Comparison of ENCODE assay signal across 36 cellular contexts in genomic region chr3:172402892-172403643, GRCh38. TPM values are rescaled to one million over a fixed set of nuclear protein-coding genes. Genes with fewer than 3 reads are reported as not detected.
"Had no signal": no experiment of that assay in that cellular context is flagged by ENCODE, and none has a peak within 500 bp of the region (broad histone marks: within the 10 kb centered on the region; RNA-seq: fewer than 3 reads in every experiment).

No MANE protein-coding gene starts in this region.

- ATAC-seq: naive thymus-derived CD8-positive, alpha-beta T cell; pancreas; psoas muscle; right cardiac atrium; sciatic nerve; stimulated activated memory B cell treated with anti-CD40 and anti-IgM and Interleukin-4, amounts not matched to agents 10 μg/mL and 1 μg/mL and 100 μg/mL, for 72 hours; stimulated activated naive CD8-positive, alpha-beta T cell treated with anti-CD3 and anti-CD28 coated beads, Interleukin-15, amount 100 ng/mL, for 72 hours; stimulated activated naive CD8-positive, alpha-beta T cell treated with anti-CD3 and anti-CD28 coated beads, Interleukin-15, Interleukin-2, amounts not matched to agents 100 U/mL and 50 U/mL, for 24 hours; upper lobe of right lung had no signal

- H3K27me3 ChIP-seq: neutrophil, pancreas, spleen, suprapubic skin, testis, tibial artery, transverse colon, upper lobe of right lung, vagina had no signal

- DNase-seq: naive B cell; naive thymus-derived CD8-positive, alpha-beta T cell; nephron progenitor cell; nucleus accumbens; pancreas; psoas muscle; right cardiac atrium; spleen; stimulated activated CD4-positive, alpha-beta T cell treated with anti-CD3 and anti-CD28 coated beads, Interleukin-12 subunit alpha, Interleukin-12 subunit beta, amount 100 ng/mL, for 4 hours; stimulated activated CD4-positive, alpha-beta T cell treated with anti-CD3 and anti-CD28 coated beads, Interleukin-1b, Interleukin-23, amount 100 ng/mL, for 48 hours; stimulated activated CD4-positive, alpha-beta T cell treated with anti-CD3 and anti-CD28 coated beads, Interleukin-4, amount 100 ng/mL, for 1 hour; stimulated activated CD4-positive, alpha-beta T cell treated with anti-CD3 and anti-CD28 coated beads, Interleukin-4, amount 100 ng/mL, for 4 hours; stimulated activated CD8-positive, alpha-beta memory T cell treated with anti-CD3 and anti-CD28 coated beads, Interleukin-4, amount 100 ng/mL, for 48 hours; stimulated activated naive CD4-positive, alpha-beta T cell; stimulated activated naive CD8-positive, alpha-beta T cell treated with anti-CD3 and anti-CD28 coated beads, Interleukin-15, amount 100 ng/mL, for 72 hours; stimulated activated naive CD8-positive, alpha-beta T cell treated with anti-CD3 and anti-CD28 coated beads, Interleukin-15, Interleukin-2, amounts not matched to agents 100 U/mL and 50 U/mL, for 24 hours; substantia nigra; testis; tibial artery; transverse colon; upper lobe of right lung had no signal

- H3K9me3 ChIP-seq: neutrophil, pancreas, psoas muscle, spleen, suprapubic skin, testis, tibial artery, transverse colon, upper lobe of right lung, vagina had no signal

- H3K4me1 ChIP-seq: pancreas, psoas muscle, spleen, suprapubic skin, testis, tibial artery, transverse colon, upper lobe of right lung, vagina had no signal

- H3K4me3 ChIP-seq: pancreas, psoas muscle, skin epidermis, smooth muscle cell, spleen, suprapubic skin, testis, tibial artery, transverse colon, upper lobe of right lung, vagina had no signal

- H3K4me3 Mint-ChIP-seq: naive B cell; naive thymus-derived CD8-positive, alpha-beta T cell; nephron progenitor cell; neural crest cell; stimulated activated memory B cell treated with anti-CD40 and anti-IgM and Interleukin-4, amounts not matched to agents 10 μg/mL and 1 μg/mL and 100 μg/mL, for 72 hours; stimulated activated naive CD8-positive, alpha-beta T cell treated with anti-CD3 and anti-CD28 coated beads, Interleukin-15, amount 100 ng/mL, for 72 hours; type B pancreatic cell had no signal

- H3K9me3 Mint-ChIP-seq: stimulated activated memory B cell treated with anti-CD40 and anti-IgM and Interleukin-4, amounts not matched to agents 10 μg/mL and 1 μg/mL and 100 μg/mL, for 72 hours; type B pancreatic cell had no signal

- FAIRE-seq: pancreas, urothelium cell line had no signal

- H3K4me2 ChIP-seq: smooth muscle cell had no signal

- H3K27ac ChIP-seq: neutrophil, pancreas, psoas muscle, skin epidermis, spleen, suprapubic skin, testis, tibial artery, transverse colon, upper lobe of right lung, vagina had no signal

- H3K36me3 ChIP-seq: pancreas had no signal

- H3K27me3 Mint-ChIP-seq: naive thymus-derived CD8-positive, alpha-beta T cell; stimulated activated naive CD8-positive, alpha-beta T cell treated with anti-CD3 and anti-CD28 coated beads, Interleukin-15, amount 100 ng/mL, for 72 hours; type B pancreatic cell had no signal

- H3K4me1 Mint-ChIP-seq: naive B cell; naive thymus-derived CD8-positive, alpha-beta T cell; nephron progenitor cell; neural crest cell; stimulated activated memory B cell treated with anti-CD40 and anti-IgM and Interleukin-4, amounts not matched to agents 10 μg/mL and 1 μg/mL and 100 μg/mL, for 72 hours; stimulated activated naive CD8-positive, alpha-beta T cell treated with anti-CD3 and anti-CD28 coated beads, Interleukin-15, amount 100 ng/mL, for 72 hours had no signal

- H3K27ac Mint-ChIP-seq: naive thymus-derived CD8-positive, alpha-beta T cell; nephron progenitor cell; stimulated activated memory B cell treated with anti-CD40 and anti-IgM and Interleukin-4, amounts not matched to agents 10 μg/mL and 1 μg/mL and 100 μg/mL, for 72 hours; stimulated activated naive CD8-positive, alpha-beta T cell treated with anti-CD3 and anti-CD28 coated beads, Interleukin-15, amount 100 ng/mL, for 72 hours; type B pancreatic cell had no signal

RNA-seq across cellular contexts. Expression of gene GHSR, which starts 45.2 kb away (rescaled TPM):
- total RNA-seq: naive thymus-derived CD8-positive, alpha-beta T cell; neural crest cell; omental fat pad; osteocyte; posterior vena cava; psoas muscle; renal cortical epithelial cell; right cardiac atrium; sciatic nerve; smooth muscle cell; spleen; suprapubic skin; transverse colon; upper lobe of right lung; vagina had no signal
- polyA plus RNA-seq: naive thymus-derived CD8-positive, alpha-beta T cell; psoas muscle; right cardiac atrium; smooth muscle cell; spleen; thymus had no signal
